ENCODE assay signal across 11 cellular contexts in genomic region chr2:61255580-61256437, GRCh38.
A peak's percentile ranks its signal among the peaks of the same experiment; 100 is the strongest.
DNase-seq lines count a peak whose midpoint lies in the region; ATAC-seq and TF ChIP-seq lines count a peak whose summit lies in the region.
"Had no signal": no experiment of that assay in that cellular context is flagged by ENCODE, and none has a peak within 500 bp of the region (broad histone marks: within the 10 kb centered on the region; RNA-seq: fewer than 3 reads in every experiment).

No MANE protein-coding gene starts in this region.

- H3K4me3 Mint-ChIP-seq in activated naive CD4-positive, alpha-beta T cell treated with anti-CD3 and anti-CD28 coated beads, Interleukin-2, amount 50 U/mL, for 24 hours = no peak overlapping the region

- no peak overlapping the region for H3K9ac ChIP-seq in smooth muscle cell (ENCODE audit: low read depth)
- H3K9ac ChIP-seq: BLaER1 treated with 17β-estradiol and CSF1 and Interleukin-3, amounts not matched to agents 10 nM and 100 nM had no signal

- no peaks in the 10 kb centered on the region for H3K27me3 ChIP-seq in smooth muscle cell (ENCODE audit: low read depth)
- H3K27me3 ChIP-seq: BLaER1 treated with 17β-estradiol and CSF1 and Interleukin-3, amounts not matched to agents 10 nM and 100 nM; body of pancreas; heart right ventricle had no signal

- H3F3A ChIP-seq in smooth muscle cell (ENCODE audit: low read depth) = no peaks in the 10 kb centered on the region

- no peaks in the 10 kb centered on the region for H3K79me2 ChIP-seq in smooth muscle cell (ENCODE audit: low read depth)

- no peaks in the 10 kb centered on the region for H3K27me3 Mint-ChIP-seq in activated naive CD4-positive, alpha-beta T cell treated with anti-CD3 and anti-CD28 coated beads, Interleukin-2, amount 50 U/mL, for 24 hours

- H3K9me3 Mint-ChIP-seq in activated naive CD4-positive, alpha-beta T cell treated with anti-CD3 and anti-CD28 coated beads, Interleukin-2, amount 50 U/mL, for 24 hours = no peaks in the 10 kb centered on the region

- peaks cover 8% of the 10 kb centered on the region for H3K36me3 ChIP-seq in smooth muscle cell (ENCODE audit: low read depth)

- DNase-seq in activated naive CD4-positive, alpha-beta T cell treated with Interleukin-2 at 50 U/mL for 16 hours = no peak
- DNase-seq in fibroblast of pulmonary artery (ENCODE audit: low read depth) (peak; percentile 86), smooth muscle cell (lab: John Stamatoyannopoulos, UW; ENCODE audit: unreplicated experiment) (no peak), NK-92 (lab: John Stamatoyannopoulos, UW; ENCODE audit: unreplicated experiment) (no peak), DMS153 treated with DMSO at 0.1 percent for 48 hours (lab: John Stamatoyannopoulos, UW; ENCODE audit: unreplicated experiment) (no peak), 8988T (no peak)
- DNase-seq: body of pancreas, heart right ventricle had no signal

- no peaks in the 10 kb centered on the region for H3K9me3 ChIP-seq in smooth muscle cell (replicated peaks; ENCODE audit: low read depth)
- H3K9me3 ChIP-seq: BLaER1 treated with 17β-estradiol and CSF1 and Interleukin-3, amounts not matched to agents 10 nM and 100 nM; body of pancreas; heart right ventricle had no signal

- H2AFZ ChIP-seq in smooth muscle cell (ENCODE audit: low read depth) = no peak overlapping the region

- H4K20me1 ChIP-seq in smooth muscle cell (ENCODE audit: low read depth) = no peaks in the 10 kb centered on the region
- H4K20me1 ChIP-seq: BLaER1 treated with 17β-estradiol and CSF1 and Interleukin-3, amounts not matched to agents 10 nM and 100 nM had no signal

- H3K4me1 ChIP-seq in smooth muscle cell (ENCODE audit: low read depth) = no peaks in the 10 kb centered on the region
- H3K4me1 ChIP-seq: BLaER1 treated with 17β-estradiol and CSF1 and Interleukin-3, amounts not matched to agents 10 nM and 100 nM; body of pancreas had no signal

- H3K4me3 ChIP-seq in fibroblast of pulmonary artery (replicated peaks; ENCODE audit: low read depth, low read length) = no peak overlapping the region
- H3K4me3 ChIP-seq in smooth muscle cell = no peak overlapping the region
- H3K4me3 ChIP-seq: BLaER1 treated with 17β-estradiol and CSF1 and Interleukin-3, amounts not matched to agents 10 nM and 100 nM; body of pancreas; heart right ventricle had no signal

- peak overlapping the region; percentile 68 for H3K27ac Mint-ChIP-seq in activated naive CD4-positive, alpha-beta T cell treated with anti-CD3 and anti-CD28 coated beads, Interleukin-2, amount 50 U/mL, for 24 hours

- 94% methylated on average over 5 of the region's 5 CpGs for WGBS in smooth muscle cell (ENCODE audit: low lambda C conversion rate)

- H3K4me2 ChIP-seq in smooth muscle cell = peak overlapping the region; percentile 22
- H3K4me2 ChIP-seq: BLaER1 treated with 17β-estradiol and CSF1 and Interleukin-3, amounts not matched to agents 10 nM and 100 nM had no signal

- peak; percentile 98 for ATAC-seq in SK-N-SH treated with all-trans-retinoic acid at 6 μM for 48 hours
- ATAC-seq: body of pancreas had no signal

- TF ChIP-seq CTCF in fibroblast of pulmonary artery (IDR thresholded peaks at IDR 0.05; ENCODE audit: low read length, missing control alignments) (no peak), smooth muscle cell (IDR thresholded peaks at IDR 0.05; ENCODE audit: borderline replicate concordance, insufficient read depth, poor library complexity, severe bottlenecking) (no peak)

- peaks cover 20% of the 10 kb centered on the region for H3K36me3 Mint-ChIP-seq in activated naive CD4-positive, alpha-beta T cell treated with anti-CD3 and anti-CD28 coated beads, Interleukin-2, amount 50 U/mL, for 24 hours

- H3K4me1 Mint-ChIP-seq in activated naive CD4-positive, alpha-beta T cell treated with anti-CD3 and anti-CD28 coated beads, Interleukin-2, amount 50 U/mL, for 24 hours = peaks cover 23% of the 10 kb centered on the region

- H3K27ac ChIP-seq in smooth muscle cell (ENCODE audit: low read depth) = peak overlapping the region; percentile 70
- H3K27ac ChIP-seq: BLaER1 treated with 17β-estradiol and CSF1 and Interleukin-3, amounts not matched to agents 10 nM and 100 nM; body of pancreas had no signal

TF ChIP-seq in SK-N-SH treated with all-trans-retinoic acid at 6 μM for 48 hours, 23 proteins besides CTCF, POLR2A, EP300 and RAD21:
- TF ChIP-seq ZFP3 (CRISPR knock-in tag; IDR thresholded peaks at IDR 0.05) = 0 out of 2 replicates have a peak, but pooled peaks have one; percentile 37
- TF ChIP-seq ZC3H10 (CRISPR knock-in tag; IDR thresholded peaks at IDR 0.05) = no peak
- no peak for TF ChIP-seq TCF4 (CRISPR knock-in tag; IDR thresholded peaks at IDR 0.05; ENCODE audit: borderline replicate concordance)
- TF ChIP-seq OSR1 (CRISPR knock-in tag; IDR thresholded peaks at IDR 0.05) = no peak
- peak; percentile 93 for TF ChIP-seq ISL1 (CRISPR knock-in tag; IDR thresholded peaks at IDR 0.05)
- TF ChIP-seq ZNF565 (CRISPR knock-in tag; conservative IDR thresholded peaks at IDR 0.05; ENCODE audit: low read depth) = no peak
- no peak for TF ChIP-seq CREB5 (CRISPR knock-in tag; IDR thresholded peaks at IDR 0.05; ENCODE audit: low read depth)
- TF ChIP-seq CSRNP3 (CRISPR knock-in tag; IDR thresholded peaks at IDR 0.05) = no peak
- no peak for TF ChIP-seq PATZ1 (CRISPR knock-in tag; IDR thresholded peaks at IDR 0.05; ENCODE audit: borderline replicate concordance)
- TF ChIP-seq GLIS3 (CRISPR knock-in tag; IDR thresholded peaks at IDR 0.05) = no peak
